ENCODE assay signal across 8 cellular contexts in the genomic region with DNA sequence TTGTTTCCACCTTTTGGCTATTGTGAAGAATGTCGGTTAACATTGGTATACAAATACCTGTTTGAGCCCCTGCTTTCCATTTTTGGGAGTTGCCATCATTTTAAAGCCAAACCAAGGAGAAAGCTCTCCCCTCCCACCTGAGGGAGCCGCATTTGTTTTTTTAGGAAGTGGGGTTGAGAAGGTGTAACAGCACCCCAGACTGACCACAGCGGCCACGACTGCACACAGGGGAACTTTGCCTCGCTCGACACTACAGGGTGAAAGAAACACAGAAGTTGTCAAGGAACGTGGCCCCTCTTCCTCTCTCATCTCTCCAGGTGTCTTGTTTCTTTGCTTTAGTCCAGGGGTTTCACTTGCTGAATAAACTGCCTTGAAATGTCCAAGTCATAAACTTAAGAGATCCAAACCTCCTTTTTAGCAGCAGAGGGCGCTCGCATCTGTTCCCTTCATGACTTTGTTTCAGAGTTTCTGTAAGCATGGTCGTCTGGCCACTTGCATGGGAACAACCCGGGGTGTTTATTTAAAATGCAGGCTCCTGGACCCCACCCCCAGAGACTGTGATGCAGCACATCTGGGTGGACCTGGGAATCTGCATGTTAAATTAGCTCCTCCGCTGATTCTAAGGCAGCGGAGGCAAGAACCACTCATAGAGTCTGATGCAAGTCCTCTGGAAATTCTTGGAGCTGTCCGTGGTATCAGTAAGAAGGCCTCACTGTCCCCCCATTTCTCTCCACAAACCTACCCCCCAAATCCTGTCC. TPM values are rescaled to one million over a fixed set of nuclear protein-coding genes. Genes with fewer than 3 reads are reported as not detected.
DNase-seq lines count a peak whose midpoint lies in the region; ATAC-seq, FAIRE-seq and TF ChIP-seq lines count a peak whose summit lies in the region.

No MANE protein-coding gene starts in this region.

- no peak overlapping the region for H4K8ac ChIP-seq in H1 (ENCODE audit: extremely low read depth, insufficient read depth, low read length)

- peaks cover 39% of the 10 kb centered on the region for H3K4me1 Mint-ChIP-seq in activated CD4-positive, alpha-beta T cell treated with anti-CD3 and anti-CD28 coated beads, Interleukin-2, amount 10 ng/mL, durations not matched to agents 7 days and 5 days
- H3K4me1 Mint-ChIP-seq in naive thymus-derived CD8-positive, alpha-beta T cell = peaks cover 32 to 46% (median 42%) of the 10 kb centered on the region in 4 donors

- TF ChIP-seq RAD21 in H1 (IDR thresholded peaks at IDR 0.05 in 1 of 2, conservative IDR thresholded peaks at IDR 0.05 in 1 of 2; ENCODE audit: low read depth in 2 of 2, low read length in 2 of 2) = peak; percentile 41 to 48; a peak in 3 of 4 replicates

- no peaks in the 10 kb centered on the region for H3K36me3 ChIP-seq in H1 (ENCODE audit: control insufficient read depth in 2 of 4, insufficient read depth in 4 of 4, low read length in 3 of 4)
- no peaks in the 10 kb centered on the region for H3K36me3 ChIP-seq in transverse colon

- no peak overlapping the region for H3K9ac ChIP-seq in H1 (replicated peaks in 1 of 4; ENCODE audit: extremely low read depth in 1 of 4, low read depth in 3 of 4, low read length in 3 of 4)

- in situ Hi-C loops in transverse colon (cut with MboI; ENCODE audit: low pct_ligation_motif_present in 1 of 4, low pct_unique_long_range_greater_than_20kb in 1 of 4, low sequenced_read_pairs in 3 of 4) = no loop called here

- H4K91ac ChIP-seq in H1 (replicated peaks; ENCODE audit: insufficient read length, low read length) = no peak overlapping the region

- no peak overlapping the region for H2AK5ac ChIP-seq in H1 (ENCODE audit: low read depth, low read length)

- peaks cover 9% of the 10 kb centered on the region; the same call in 1 of the 2 replicates for H3K23me2 ChIP-seq in H1 (ENCODE audit: low read depth, low read length)

- 33% methylated on average over 14 of the region's 14 CpGs; no CpG with 5 or more reads in 1 of the 2 experiments for WGBS in H1 (ENCODE audit: extremely low coverage in 1 of 2, insufficient coverage in 1 of 2, insufficient read length in 1 of 2, insufficient replicate concordance in 2 of 2, low coverage in 1 of 2, low lambda C conversion rate in 2 of 2, missing lambda C conversion rate in 1 of 2), 2 experiments
- 16 to 28% methylated on average over 5 to 14 of the region's 14 CpGs for WGBS in transverse colon (ENCODE audit: low coverage in 1 of 2), 2 donors

- CTCF ChIA-PET in activated CD4-positive, alpha-beta T cell treated with anti-CD3 and anti-CD28 coated beads, Interleukin-2, amount 10 ng/mL, durations not matched to agents 7 days and 5 days (lab: Charles Lee) = interaction anchor here (1.1 to 1.7 kb wide), 3 partner anchors 13 to 256 kb away, joined by 3 to 8 read pairs (median 3); no protein-coding TSS in a partner anchor
- CTCF ChIA-PET in H1 (lab: Charles Lee; ENCODE audit: partially characterized antibody) = interaction anchor here (0.6 to 8.7 kb wide), 16 partner anchors 13 to 939 kb away, joined by 3 to 405 read pairs (median 3); no protein-coding TSS in a partner anchor

- H3K23ac ChIP-seq in H1 (ENCODE audit: insufficient read length) = no peak overlapping the region

- H3K18ac ChIP-seq in H1 (ENCODE audit: extremely low read depth, low read length) = no peak overlapping the region

- no peak overlapping the region for H2BK12ac ChIP-seq in H1 (ENCODE audit: low read depth, low read length)

- TF ChIP-seq CTCF in H1 (IDR thresholded peaks at IDR 0.05; ENCODE audit: control extremely low read depth in 1 of 3, insufficient read depth in 1 of 3, low read depth in 1 of 3, low read length in 3 of 3) (peak in 2 of 3 experiments; percentile 49 to 66; a peak in 2 of 4 replicates), transverse colon (IDR thresholded peaks at IDR 0.05) (peak; percentile 56 to 66 (median 59))

- peaks cover 19% of the 10 kb centered on the region for H3K27me3 Mint-ChIP-seq in activated CD4-positive, alpha-beta T cell treated with anti-CD3 and anti-CD28 coated beads, Interleukin-2, amount 10 ng/mL, durations not matched to agents 7 days and 5 days
- H3K27me3 Mint-ChIP-seq in naive thymus-derived CD8-positive, alpha-beta T cell = peaks cover 0 to 8% (median 4%) of the 10 kb centered on the region in 5 donors

- peak; percentile 34 for DNase-seq in activated CD4-positive, CD25-positive, alpha-beta regulatory T cell treated with anti-CD3 and anti-CD28 coated beads, Interleukin-2, amount 50 U/mL, for 16 hours (ENCODE audit: low read depth, low spot score)
- DNase-seq in NCI-H2227 treated with DMSO at 0.1 percent for 48 hours (lab: John Stamatoyannopoulos, UW) (peak; percentile 38), H1 (ENCODE audit: low read depth in 1 of 2, low spot score in 2 of 2) (peak in 1 of 2 experiments; percentile 74), transverse colon (peak; percentile 56), frontal cortex (ENCODE audit: low spot score in 2 of 2) (no peak)
- peak; percentile 64 for DNase-seq in activated CD4-positive, alpha-beta T cell treated with anti-CD3 and anti-CD28 coated beads, Interleukin-2, amount 10 ng/mL, durations not matched to agents 7 days and 5 days
- peak; percentile 18 to 68 (median 37) for DNase-seq in naive thymus-derived CD8-positive, alpha-beta T cell

- POLR2A ChIA-PET in activated CD4-positive, alpha-beta T cell treated with anti-CD3 and anti-CD28 coated beads, Interleukin-2, amount 10 ng/mL, durations not matched to agents 7 days and 5 days (lab: Charles Lee) = interaction anchor here (0.5 kb wide), 1 partner anchor 174 kb away, joined by 4 read pairs; no protein-coding TSS in a partner anchor
- POLR2A ChIA-PET in H1 (lab: Charles Lee; ENCODE audit: partially characterized antibody) = no interaction called here
- POLR2A ChIA-PET in naive thymus-derived CD8-positive, alpha-beta T cell (lab: Charles Lee) = interaction anchor here (0.6 kb wide), 1 partner anchor 1229 kb away, joined by 4 read pairs; no protein-coding TSS in a partner anchor

- H2BK20ac ChIP-seq in H1 (ENCODE audit: low read length) = no peak overlapping the region

- H3K56ac ChIP-seq in H1 (replicated peaks; ENCODE audit: insufficient read length, low read depth, low read length) = no peak overlapping the region

- H3K4me2 ChIP-seq in H1 (ENCODE audit: insufficient read depth in 1 of 2, low read depth in 2 of 2, low read length in 2 of 2) = peak overlapping the region; percentile 16 to 63

- H3K27me3 ChIP-seq in H1 (replicated peaks in 1 of 4; ENCODE audit: control insufficient read depth in 3 of 4, extremely low read depth in 1 of 4, insufficient read depth in 3 of 4, low read length in 3 of 4) = peaks cover 2 to 19% (median 13%) of the 10 kb centered on the region in 4 experiments; a peak in 6 of 7 replicates
- peaks cover 8% of the 10 kb centered on the region for H3K27me3 ChIP-seq in transverse colon

- H3K4me1 ChIP-seq in H1 (replicated peaks in 1 of 4; ENCODE audit: control insufficient read depth in 3 of 4, insufficient read depth in 4 of 4, low read length in 3 of 4) = peaks cover 0 to 6% (median 0%) of the 10 kb centered on the region in 4 experiments; a peak in 4 of 7 replicates
- H3K4me1 ChIP-seq in transverse colon = peaks cover 18 to 27% (median 24%) of the 10 kb centered on the region in 4 donors

- H3K27ac ChIP-seq in H1 (ENCODE audit: low read depth, low read length) = no peak overlapping the region
- no peak overlapping the region for H3K27ac ChIP-seq in transverse colon

- H3K9me3 Mint-ChIP-seq in activated CD4-positive, alpha-beta T cell treated with anti-CD3 and anti-CD28 coated beads, Interleukin-2, amount 10 ng/mL, durations not matched to agents 7 days and 5 days = no peaks in the 10 kb centered on the region
- no peaks in the 10 kb centered on the region for H3K9me3 Mint-ChIP-seq in naive thymus-derived CD8-positive, alpha-beta T cell

- no peaks in the 10 kb centered on the region for H3K79me1 ChIP-seq in H1 (ENCODE audit: low read depth, low read length)

- H3K4me3 ChIP-seq in H1 (ENCODE audit: extremely low read depth in 1 of 4, insufficient read depth in 2 of 4, low read depth in 3 of 4, low read length in 4 of 4) = peak overlapping the region in 3 of 4 experiments; percentile 11 to 52 (median 32); a peak in 6 of 8 replicates
- H3K4me3 ChIP-seq in transverse colon = no peak overlapping the region

- no peak for TF ChIP-seq EP300 in H1 (IDR thresholded peaks at IDR 0.05; ENCODE audit: borderline replicate concordance in 1 of 2, low read depth in 2 of 2, low read length in 2 of 2)
- no peak for TF ChIP-seq EP300 in transverse colon (IDR thresholded peaks at IDR 0.05; ENCODE audit: low read depth)

- no peak overlapping the region for H3K27ac Mint-ChIP-seq in activated CD4-positive, alpha-beta T cell treated with anti-CD3 and anti-CD28 coated beads, Interleukin-2, amount 10 ng/mL, durations not matched to agents 7 days and 5 days
- H3K27ac Mint-ChIP-seq in naive thymus-derived CD8-positive, alpha-beta T cell = peak overlapping the region in 2 of 10 donors; percentile 15 to 28

- no peak overlapping the region for H3K14ac ChIP-seq in H1 (ENCODE audit: insufficient read length)

- H3K79me2 ChIP-seq in H1 (ENCODE audit: control insufficient read depth in 1 of 2, insufficient read depth in 2 of 2, low read length in 2 of 2) = no peaks in the 10 kb centered on the region

- H2BK120ac ChIP-seq in H1 (replicated peaks; ENCODE audit: low read depth, low read length) = no peak overlapping the region

- no peaks in the 10 kb centered on the region for H3K9me3 ChIP-seq in H1 (ENCODE audit: insufficient read depth in 2 of 2, low read depth in 1 of 2, low read length in 1 of 2)
- no peaks in the 10 kb centered on the region for H3K9me3 ChIP-seq in transverse colon

- H2BK5ac ChIP-seq in H1 (ENCODE audit: low read depth, low read length) = no peak overlapping the region

- no peaks in the 10 kb centered on the region for H3K36me3 Mint-ChIP-seq in activated CD4-positive, alpha-beta T cell treated with anti-CD3 and anti-CD28 coated beads, Interleukin-2, amount 10 ng/mL, durations not matched to agents 7 days and 5 days (ENCODE audit: low read depth)
- H3K36me3 Mint-ChIP-seq in naive thymus-derived CD8-positive, alpha-beta T cell = peaks cover 0 to 4% (median 0%) of the 10 kb centered on the region in 3 donors

- H4K5ac ChIP-seq in H1 (ENCODE audit: insufficient read length, low read depth, low read length) = no peak overlapping the region

- no peak overlapping the region for H3K4me3 Mint-ChIP-seq in activated CD4-positive, alpha-beta T cell treated with anti-CD3 and anti-CD28 coated beads, Interleukin-2, amount 10 ng/mL, durations not matched to agents 7 days and 5 days
- peak overlapping the region; percentile 4 to 93 (median 68) for H3K4me3 Mint-ChIP-seq in naive thymus-derived CD8-positive, alpha-beta T cell

- H2BK15ac ChIP-seq in H1 (ENCODE audit: low read length) = no peak overlapping the region

- ATAC-seq in activated CD4-positive, CD25-positive, alpha-beta regulatory T cell treated with anti-CD3 and anti-CD28 coated beads, Interleukin-2, amount 50 U/mL, for 24 hours = no peak
- no peak for ATAC-seq in naive thymus-derived CD8-positive, alpha-beta T cell

- TF ChIP-seq POLR2A in H1 (IDR thresholded peaks at IDR 0.05; ENCODE audit: control extremely low read depth in 1 of 2, low read depth in 2 of 2, low read length in 2 of 2) = no peak
- TF ChIP-seq POLR2A in transverse colon (IDR thresholded peaks at IDR 0.05) = no peak

- peak overlapping the region; percentile 68; the same call in 1 of the 2 replicates for H2AFZ ChIP-seq in H1 (ENCODE audit: low read length)

- no peak overlapping the region for H3K4ac ChIP-seq in H1 (replicated peaks; ENCODE audit: insufficient read length, low read depth, low read length)

- FAIRE-seq in H1 (lab: Jason Lieb, UNC) = no peak
- no peak for FAIRE-seq in frontal cortex (lab: Jason Lieb, UNC)

- no peaks in the 10 kb centered on the region for H4K20me1 ChIP-seq in H1 (replicated peaks in 1 of 2; ENCODE audit: control insufficient read depth in 1 of 2, insufficient read depth in 2 of 2, low read length in 2 of 2)

- intact Hi-C loops in transverse colon (cut with DNase I; ENCODE audit: low total_unique reads) = no loop called here

RNA-seq across cellular contexts. Expression of a gene that starts 2.1 kb away (rescaled TPM):
- total RNA-seq in activated CD4-positive, alpha-beta T cell treated with anti-CD3 and anti-CD28 coated beads, Interleukin-2, amount 10 ng/mL, durations not matched to agents 7 days and 5 days = 1 to 10 TPM; 2.6 to 3.1 TPM
- total RNA-seq in H1 (2021; fragmentation: NEBNext Ultra II Directional; extraction: Animal tissue kit (Norgen Biotek cat#: 25700)) = 0.80 and 0.86 TPM in 2 replicates
- polyA plus RNA-seq in H1 (2011; rRNA removed) = 0.56 and 0.97 TPM in 2 replicates
- polyA plus RNA-seq in H1 (2011; cell fraction: cytosol; rRNA removed) = 0.94 TPM
- polyA plus RNA-seq in H1 (2011; cell fraction: nucleus; rRNA removed) = 0.96 TPM
- 0.64 to 1.3 TPM (median 0.95 TPM) in 4 replicates for polyA plus RNA-seq in H1 (2012, experiment 1 of 2)
- polyA plus RNA-seq in H1 (2012, experiment 2 of 2) = 0.72 TPM
- 0.79 TPM for polyA plus RNA-seq in H1 (2013, experiment 1 of 2)
- 0.96 TPM for polyA plus RNA-seq in H1 (2013, experiment 2 of 2)
- 0.66 and 0.91 TPM in 2 replicates for polyA minus RNA-seq in H1 (2011; rRNA and poly(A)+ RNA removed)
- 1.2 TPM for polyA minus RNA-seq in H1 (2011; cell fraction: cytosol; rRNA and poly(A)+ RNA removed)
- polyA minus RNA-seq in H1 (2011; cell fraction: nucleus; rRNA and poly(A)+ RNA removed) = 1.3 TPM
- 1 to 10 TPM; 3.2 to 3.8 TPM for total RNA-seq in naive thymus-derived CD8-positive, alpha-beta T cell
- 1 to 10 TPM; 2.6 to 6.9 (median 6.1) TPM for polyA plus RNA-seq in naive thymus-derived CD8-positive, alpha-beta T cell
- total RNA-seq in transverse colon = 10 to 100 TPM in 3 of 4 donors, 1 to 10 TPM in 1; 9.1 to 47.4 (median 11.3) TPM
- 23.6 TPM for total RNA-seq in frontal cortex

Comparison
In these comparisons a context has a peak if more than half of its experiments do, and no peak if none do; other contexts are left out.
1. DNase-seq: peak in activated CD4-positive, CD25-positive, alpha-beta regulatory T cell treated with anti-CD3 and anti-CD28 coated beads, Interleukin-2, amount 50 U/mL, for 16 hours (single experiment), NCI-H2227 treated with DMSO at 0.1 percent for 48 hours (single experiment), activated CD4-positive, alpha-beta T cell treated with anti-CD3 and anti-CD28 coated beads, Interleukin-2, amount 10 ng/mL, durations not matched to agents 7 days and 5 days (single experiment), naive thymus-derived CD8-positive, alpha-beta T cell (10 of 10) and transverse colon (single experiment); none in frontal cortex (0 of 2).
2. H3K4me3 ChIP-seq: peak in H1 (3 of 4); none in transverse colon (0 of 4).